1 cellular context compared by ENCODE assay signal in genomic region chr16:89370081-89370511, GRCh38.
TF ChIP-seq lines count a peak whose summit lies in the region.

No MANE protein-coding gene starts in this region.

TF ChIP-seq in GM12878, 131 proteins besides CTCF, POLR2A, EP300 and RAD21 (continued from another document):
- TF ChIP-seq, protein P1, sequence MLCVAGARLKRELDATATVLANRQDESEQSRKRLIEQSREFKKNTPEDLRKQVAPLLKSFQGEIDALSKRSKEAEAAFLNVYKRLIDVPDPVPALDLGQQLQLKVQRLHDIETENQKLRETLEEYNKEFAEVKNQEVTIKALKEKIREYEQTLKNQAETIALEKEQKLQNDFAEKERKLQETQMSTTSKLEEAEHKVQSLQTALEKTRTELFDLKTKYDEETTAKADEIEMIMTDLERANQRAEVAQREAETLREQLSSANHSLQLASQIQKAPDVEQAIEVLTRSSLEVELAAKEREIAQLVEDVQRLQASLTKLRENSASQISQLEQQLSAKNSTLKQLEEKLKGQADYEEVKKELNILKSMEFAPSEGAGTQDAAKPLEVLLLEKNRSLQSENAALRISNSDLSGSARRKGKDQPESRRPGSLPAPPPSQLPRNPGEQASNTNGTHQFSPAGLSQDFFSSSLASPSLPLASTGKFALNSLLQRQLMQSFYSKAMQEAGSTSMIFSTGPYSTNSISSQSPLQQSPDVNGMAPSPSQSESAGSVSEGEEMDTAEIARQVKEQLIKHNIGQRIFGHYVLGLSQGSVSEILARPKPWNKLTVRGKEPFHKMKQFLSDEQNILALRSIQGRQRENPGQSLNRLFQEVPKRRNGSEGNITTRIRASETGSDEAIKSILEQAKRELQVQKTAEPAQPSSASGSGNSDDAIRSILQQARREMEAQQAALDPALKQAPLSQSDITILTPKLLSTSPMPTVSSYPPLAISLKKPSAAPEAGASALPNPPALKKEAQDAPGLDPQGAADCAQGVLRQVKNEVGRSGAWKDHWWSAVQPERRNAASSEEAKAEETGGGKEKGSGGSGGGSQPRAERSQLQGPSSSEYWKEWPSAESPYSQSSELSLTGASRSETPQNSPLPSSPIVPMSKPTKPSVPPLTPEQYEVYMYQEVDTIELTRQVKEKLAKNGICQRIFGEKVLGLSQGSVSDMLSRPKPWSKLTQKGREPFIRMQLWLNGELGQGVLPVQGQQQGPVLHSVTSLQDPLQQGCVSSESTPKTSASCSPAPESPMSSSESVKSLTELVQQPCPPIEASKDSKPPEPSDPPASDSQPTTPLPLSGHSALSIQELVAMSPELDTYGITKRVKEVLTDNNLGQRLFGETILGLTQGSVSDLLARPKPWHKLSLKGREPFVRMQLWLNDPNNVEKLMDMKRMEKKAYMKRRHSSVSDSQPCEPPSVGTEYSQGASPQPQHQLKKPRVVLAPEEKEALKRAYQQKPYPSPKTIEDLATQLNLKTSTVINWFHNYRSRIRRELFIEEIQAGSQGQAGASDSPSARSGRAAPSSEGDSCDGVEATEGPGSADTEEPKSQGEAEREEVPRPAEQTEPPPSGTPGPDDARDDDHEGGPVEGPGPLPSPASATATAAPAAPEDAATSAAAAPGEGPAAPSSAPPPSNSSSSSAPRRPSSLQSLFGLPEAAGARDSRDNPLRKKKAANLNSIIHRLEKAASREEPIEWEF (IDR thresholded peaks at IDR 0.05; ENCODE audit: insufficient replicate concordance, low read depth, low read length): no peak
- TF ChIP-seq BMI1 (IDR thresholded peaks at IDR 0.05; ENCODE audit: borderline replicate concordance) (no peak), SMAD5 (IDR thresholded peaks at IDR 0.05; ENCODE audit: low read depth) (no peak), TAF1 (IDR thresholded peaks at IDR 0.05; ENCODE audit: borderline replicate concordance, low read depth, low read length) (no peak), ASH2L (IDR thresholded peaks at IDR 0.05; ENCODE audit: borderline replicate concordance, low read depth) (no peak), JUND (IDR thresholded peaks at IDR 0.05; ENCODE audit: low read depth, low read length) (no peak), ZNF207 (IDR thresholded peaks at IDR 0.05; ENCODE audit: borderline replicate concordance) (no peak)
